In the genomic region with DNA sequence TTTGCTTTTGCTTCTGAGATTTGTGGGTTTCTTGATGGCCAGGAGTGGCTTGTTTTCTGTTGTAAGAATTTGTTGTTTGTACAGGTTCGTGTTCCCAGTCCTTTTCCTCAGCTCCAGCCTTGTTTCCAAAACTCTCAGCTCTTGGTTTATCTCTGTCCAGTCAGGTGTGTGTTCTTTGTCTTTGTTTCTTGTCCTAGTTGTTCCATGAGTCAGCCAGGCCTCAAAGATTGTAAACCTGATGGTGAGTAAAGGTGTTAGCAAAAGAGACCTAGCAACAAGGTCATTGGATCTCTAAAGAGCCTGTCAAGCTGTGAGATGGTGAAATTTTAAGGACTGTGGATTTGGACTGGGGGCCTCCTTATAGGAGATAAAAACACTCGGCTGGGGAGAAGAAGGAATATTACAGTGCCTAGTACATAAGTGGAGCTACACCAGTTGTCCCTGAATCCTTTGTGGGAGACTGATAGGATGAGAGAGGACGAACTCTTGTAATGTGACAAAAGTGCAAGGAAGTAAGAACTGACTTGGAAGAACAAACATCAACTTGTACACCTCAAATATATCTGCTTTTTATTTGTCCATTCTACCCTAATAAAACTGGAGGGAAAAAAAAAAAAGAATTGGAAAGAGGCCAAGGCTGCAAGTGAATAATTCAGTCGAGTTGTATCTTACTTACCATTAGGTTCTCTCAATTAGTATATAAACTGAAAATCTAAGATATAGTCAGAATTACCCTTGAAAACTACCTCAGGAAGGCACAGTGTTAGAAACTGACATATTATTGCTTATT, we compare ENCODE assay signal across 10 cellular contexts. TPM values are rescaled to one million over a fixed set of nuclear protein-coding genes. Genes with fewer than 3 reads are reported as not detected.
A peak's percentile ranks its signal among the peaks of the same experiment; 100 is the strongest.
DNase-seq lines count a peak whose midpoint lies in the region; ATAC-seq and TF ChIP-seq lines count a peak whose summit lies in the region.
"Had no signal": no experiment of that assay in that cellular context is flagged by ENCODE, and none has a peak within 500 bp of the region (broad histone marks: within the 10 kb centered on the region; RNA-seq: fewer than 3 reads in every experiment).

No MANE protein-coding gene starts in this region.

- TF ChIP-seq CTCF in esophagus muscularis mucosa (IDR thresholded peaks at IDR 0.05) = no peak

- H3K4me1 Mint-ChIP-seq in activated CD8-positive, alpha-beta memory T cell treated with anti-CD3 and anti-CD28 coated beads, Interleukin-2, amount 10 ng/mL, durations not matched to agents 7 days and 5 days = peaks cover 75% of the 10 kb centered on the region
- H3K4me1 Mint-ChIP-seq in activated CD4-positive, alpha-beta memory T cell treated with anti-CD3 and anti-CD28 coated beads, Interleukin-2, amount 10 ng/mL, durations not matched to agents 7 days and 5 days = peaks cover 73% of the 10 kb centered on the region

- no peak for TF ChIP-seq POLR2A in esophagus muscularis mucosa (IDR thresholded peaks at IDR 0.05; ENCODE audit: low read depth)

- peaks cover 0 to 3% (median 0%) of the 10 kb centered on the region in 5 donors for H3K27me3 ChIP-seq in subcutaneous abdominal adipose tissue (ENCODE audit: control insufficient read depth in 5 of 5, insufficient read depth in 4 of 5, low read length in 5 of 5)
- H3K27me3 ChIP-seq in esophagus muscularis mucosa = peaks cover 0 to 27% (median 0%) of the 10 kb centered on the region in 4 donors

- POLR2A ChIA-PET in activated CD4-positive, alpha-beta memory T cell treated with anti-CD3 and anti-CD28 coated beads, Interleukin-2, amount 10 ng/mL, durations not matched to agents 7 days and 5 days (lab: Charles Lee) = interaction anchor here (1.2 to 5.1 kb wide), 3 partner anchors 23 to 294 kb away, joined by 3 to 34 read pairs (median 31); partner anchors contain the start of gene ITGA6

- no peak for ATAC-seq in activated CD8-positive, alpha-beta memory T cell treated with anti-CD3 and anti-CD28 coated beads, Interleukin-2, amount 10 ng/mL, durations not matched to agents 7 days and 5 days
- ATAC-seq in GM21825 (IDR thresholded peaks at IDR 0.05; ENCODE audit: unreplicated experiment) = no peak

- H3K4me3 Mint-ChIP-seq in activated CD8-positive, alpha-beta memory T cell treated with anti-CD3 and anti-CD28 coated beads, Interleukin-2, amount 10 ng/mL, durations not matched to agents 7 days and 5 days = no peak overlapping the region
- no peak overlapping the region for H3K4me3 Mint-ChIP-seq in activated CD4-positive, alpha-beta memory T cell treated with anti-CD3 and anti-CD28 coated beads, Interleukin-2, amount 10 ng/mL, durations not matched to agents 7 days and 5 days

- H3K27ac ChIP-seq in subcutaneous abdominal adipose tissue (ENCODE audit: low read depth, low read length) (peak overlapping the region; percentile 25), esophagus muscularis mucosa (replicated peaks in 1 of 4) (no peak overlapping the region)

- 77% methylated on average over 4 of the region's 4 CpGs for WGBS in esophagus muscularis mucosa

- peak overlapping the region in 1 of 5 donors; percentile 39 for H3K9ac ChIP-seq in subcutaneous abdominal adipose tissue (ENCODE audit: low read length in 5 of 5)

- H3K27me3 Mint-ChIP-seq in activated CD8-positive, alpha-beta memory T cell treated with anti-CD3 and anti-CD28 coated beads, Interleukin-2, amount 10 ng/mL, durations not matched to agents 7 days and 5 days = peaks cover 8% of the 10 kb centered on the region
- H3K27me3 Mint-ChIP-seq in activated CD4-positive, alpha-beta memory T cell treated with anti-CD3 and anti-CD28 coated beads, Interleukin-2, amount 10 ng/mL, durations not matched to agents 7 days and 5 days = peaks cover 6% of the 10 kb centered on the region

- H3K9me3 ChIP-seq in subcutaneous abdominal adipose tissue (ENCODE audit: control insufficient read depth in 5 of 5, low read length in 5 of 5) = no peaks in the 10 kb centered on the region
- H3K9me3 ChIP-seq in esophagus muscularis mucosa = no peaks in the 10 kb centered on the region

- no peak for TF ChIP-seq EP300 in esophagus muscularis mucosa (IDR thresholded peaks at IDR 0.05)

- H3K27ac Mint-ChIP-seq in activated CD8-positive, alpha-beta memory T cell treated with anti-CD3 and anti-CD28 coated beads, Interleukin-2, amount 10 ng/mL, durations not matched to agents 7 days and 5 days = peak overlapping the region; percentile 83
- peak overlapping the region; percentile 96 for H3K27ac Mint-ChIP-seq in activated CD4-positive, alpha-beta memory T cell treated with anti-CD3 and anti-CD28 coated beads, Interleukin-2, amount 10 ng/mL, durations not matched to agents 7 days and 5 days

- H3K9me3 Mint-ChIP-seq in activated CD8-positive, alpha-beta memory T cell treated with anti-CD3 and anti-CD28 coated beads, Interleukin-2, amount 10 ng/mL, durations not matched to agents 7 days and 5 days (ENCODE audit: low read depth) = no peaks in the 10 kb centered on the region
- H3K9me3 Mint-ChIP-seq in activated CD4-positive, alpha-beta memory T cell treated with anti-CD3 and anti-CD28 coated beads, Interleukin-2, amount 10 ng/mL, durations not matched to agents 7 days and 5 days = no peaks in the 10 kb centered on the region
- H3K9me3 Mint-ChIP-seq: activated T-helper 2 cell treated with anti-CD3 and anti-CD28 coated beads, Interferon-gamma antibody, Interleukin-2, Interleukin-4, amounts not matched to agents 10 μg/mL and 5 μg/mL and 100 μg/mL, durations not matched to agents 14 hours and 24 hours and 36 hours had no signal

- no peaks in the 10 kb centered on the region for H3K36me3 Mint-ChIP-seq in activated CD8-positive, alpha-beta memory T cell treated with anti-CD3 and anti-CD28 coated beads, Interleukin-2, amount 10 ng/mL, durations not matched to agents 7 days and 5 days
- peaks cover 7% of the 10 kb centered on the region for H3K36me3 Mint-ChIP-seq in activated CD4-positive, alpha-beta memory T cell treated with anti-CD3 and anti-CD28 coated beads, Interleukin-2, amount 10 ng/mL, durations not matched to agents 7 days and 5 days (ENCODE audit: low read depth)

- H3K4me1 ChIP-seq in subcutaneous abdominal adipose tissue (ENCODE audit: control insufficient read depth in 5 of 5, insufficient read depth in 5 of 5, low read length in 5 of 5) (peaks cover 5 to 50% (median 29%) of the 10 kb centered on the region in 5 donors), esophagus muscularis mucosa (peaks cover 13 to 37% (median 15%) of the 10 kb centered on the region in 4 donors)

- H3K36me3 ChIP-seq in subcutaneous abdominal adipose tissue (ENCODE audit: control insufficient read depth in 5 of 5, insufficient read depth in 5 of 5, low read length in 5 of 5) (peaks cover 0 to 7% (median 3%) of the 10 kb centered on the region in 5 donors), esophagus muscularis mucosa (peaks cover 0 to 6% (median 0%) of the 10 kb centered on the region in 4 donors)

- intact Hi-C loops in esophagus muscularis mucosa (cut with DNase I) = loop anchor here (2.0 to 10.0 kb wide), 2 partner anchors 292 to 890 kb away; no protein-coding TSS in a partner anchor

- DNase-seq in activated CD8-positive, alpha-beta memory T cell treated with anti-CD3 and anti-CD28 coated beads, Interleukin-2, amount 10 ng/mL, durations not matched to agents 7 days and 5 days = no peak
- DNase-seq in activated CD8-positive, alpha-beta memory T cell treated with anti-CD3 and anti-CD28 coated beads, Interleukin-2, amount 50 U/mL, for 4 hours = no peak
- no peak for DNase-seq in activated CD4-positive, alpha-beta memory T cell treated with anti-CD3 and anti-CD28 coated beads, Interleukin-2, amount 10 ng/mL, durations not matched to agents 7 days and 5 days
- DNase-seq in islet precursor cell = peak; percentile 64
- DNase-seq in NCI-H1092 (lab: John Stamatoyannopoulos, UW) = no peak
- no peak for DNase-seq in esophagus muscularis mucosa (ENCODE audit: extremely low spot score)
- DNase-seq: foreskin melanocyte had no signal

- CTCF ChIA-PET in activated CD8-positive, alpha-beta memory T cell treated with anti-CD3 and anti-CD28 coated beads, Interleukin-2, amount 10 ng/mL, durations not matched to agents 7 days and 5 days (lab: Charles Lee) = interaction anchor here (1.2 to 7.5 kb wide), 10 partner anchors 12 to 358 kb away, joined by 3 to 97 read pairs (median 10); partner anchors contain the start of gene ITGA6
- CTCF ChIA-PET in activated CD4-positive, alpha-beta memory T cell treated with anti-CD3 and anti-CD28 coated beads, Interleukin-2, amount 10 ng/mL, durations not matched to agents 7 days and 5 days (lab: Charles Lee) = interaction anchor here (0.8 to 8.0 kb wide), 10 partner anchors 20 to 359 kb away, joined by 3 to 120 read pairs (median 24); partner anchors contain the start of genes DLX2 and ITGA6

- no peak overlapping the region for H3K4me3 ChIP-seq in subcutaneous abdominal adipose tissue (ENCODE audit: low read depth in 1 of 5, low read length in 5 of 5)
- no peak overlapping the region for H3K4me3 ChIP-seq in esophagus muscularis mucosa

RNA-seq across cellular contexts. Expression of gene ITGA6, which starts 37.1 kb away (rescaled TPM):
- 1 to 10 TPM; 2.2 to 5.5 TPM for total RNA-seq in activated CD8-positive, alpha-beta memory T cell treated with anti-CD3 and anti-CD28 coated beads, Interleukin-2, amount 10 ng/mL, durations not matched to agents 7 days and 5 days
- total RNA-seq in activated CD4-positive, alpha-beta memory T cell treated with anti-CD3 and anti-CD28 coated beads, Interleukin-2, amount 10 ng/mL, durations not matched to agents 7 days and 5 days = 10 to 100 TPM; 17.7 to 18.0 TPM
- 10 to 100 TPM; 29.9 to 46.5 (median 36.6) TPM for total RNA-seq in esophagus muscularis mucosa
